19 cellular contexts compared by ENCODE assay signal in genomic region chr17:47724705-47725104, GRCh38. TPM values are rescaled to one million over a fixed set of nuclear protein-coding genes. Genes with fewer than 3 reads are reported as not detected.
"Had no signal": no experiment of that assay in that cellular context is flagged by ENCODE, and none has a peak within 500 bp of the region (broad histone marks: within the 10 kb centered on the region; RNA-seq: fewer than 3 reads in every experiment).

No MANE protein-coding gene starts in this region.

- H3K27ac Mint-ChIP-seq: progenitor cell of endocrine pancreas had no signal

- H3K36me3 Mint-ChIP-seq: T-cell had no signal

- DNase-seq: activated CD8-positive, alpha-beta memory T cell treated with anti-CD3 and anti-CD28 coated beads for 24 hours; activated CD8-positive, alpha-beta memory T cell treated with anti-CD3 and anti-CD28 coated beads, Interleukin-2, amount 50 U/mL, for 48 hours; activated effector memory CD4-positive, alpha-beta T cell treated with Interleukin-2 at 50 U/mL for 16 hours; cerebellar nuclear complex; effector CD4-positive, alpha-beta T cell; left lung; midbrain; SIG-M5; stimulated activated CD4-positive, alpha-beta T cell treated with anti-CD3 and anti-CD28 coated beads, Interleukin-12 subunit alpha, Interleukin-12 subunit beta, amount 100 ng/mL, for 4 hours; stimulated activated CD4-positive, alpha-beta T cell treated with anti-CD3 and anti-CD28 coated beads, Interleukin-1b, Interleukin-23, amount 100 ng/mL, for 48 hours; stimulated activated CD8-positive, alpha-beta memory T cell treated with anti-CD3 and anti-CD28 coated beads, Interleukin-4, amount 100 ng/mL, for 48 hours; stimulated activated naive CD4-positive, alpha-beta T cell treated with Interleukin-2 at 50 U/mL for 16 hours; T-cell; trophoblast cell had no signal

- ATAC-seq: activated CD4-positive, CD25-positive, alpha-beta regulatory T cell treated with anti-CD3 and anti-CD28 coated beads, Interleukin-2, amount 50 U/mL, for 24 hours; left lung; SK-N-SH treated with all-trans-retinoic acid at 6 μM for 48 hours; T-cell had no signal

- H3K9me3 Mint-ChIP-seq: T-cell had no signal

- H3K4me3 Mint-ChIP-seq: T-cell had no signal

RNA-seq across cellular contexts. Expression of gene TBX21, which starts 8.3 kb away (rescaled TPM):
- total RNA-seq: ascending aorta, lung microvascular endothelial cell, progenitor cell of endocrine pancreas had no signal
